In the genomic region with DNA sequence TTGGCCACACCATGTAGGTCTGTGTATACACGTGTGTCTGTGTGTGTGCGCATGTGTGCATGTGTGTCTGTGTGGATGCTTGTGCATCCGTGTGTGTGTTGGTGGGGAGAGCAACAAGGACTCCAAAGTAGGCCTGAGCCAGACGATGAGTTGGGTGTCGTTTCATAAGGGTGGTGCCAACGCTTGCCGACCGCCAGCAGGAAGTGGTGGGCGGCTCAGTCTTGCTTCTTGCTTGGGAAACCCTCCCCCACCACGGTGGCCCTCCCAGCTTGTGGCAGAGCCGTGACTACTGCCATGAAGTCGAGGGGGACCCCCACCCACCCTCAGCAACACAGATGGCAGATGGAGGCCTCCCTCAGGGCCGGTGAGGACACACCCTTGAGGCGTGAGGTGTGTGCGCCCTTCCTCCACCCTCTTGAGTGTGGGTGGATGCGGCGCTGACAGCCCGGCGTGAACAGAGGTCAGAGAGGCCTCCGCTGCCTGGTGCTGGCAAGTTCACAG, we compare ENCODE assay signal across 11 cellular contexts. TPM values are rescaled to one million over a fixed set of nuclear protein-coding genes. Genes with fewer than 3 reads are reported as not detected.
DNase-seq lines count a peak whose midpoint lies in the region; ATAC-seq lines count a peak whose summit lies in the region.
"Had no signal": no experiment of that assay in that cellular context is flagged by ENCODE, and none has a peak within 500 bp of the region (broad histone marks: within the 10 kb centered on the region; RNA-seq: fewer than 3 reads in every experiment).

No MANE protein-coding gene starts in this region.

- no peaks in the 10 kb centered on the region for H3K36me3 ChIP-seq in KOPT-K1 (ENCODE audit: insufficient read depth, low read length)

- DNase-seq in activated CD8-positive, alpha-beta memory T cell treated with anti-CD3 and anti-CD28 coated beads for 1 hour (ENCODE audit: extremely low read depth in 1 of 2, low read depth in 1 of 2): peak; percentile 72 to 75
- DNase-seq in effector memory CD8-positive, alpha-beta T cell: peak; percentile 88 to 89 (median 88)
- DNase-seq in stimulated activated CD8-positive, alpha-beta memory T cell treated with anti-CD3 and anti-CD28 coated beads, Interleukin-15, amount 100 ng/mL, for 24 hours (ENCODE audit: low read depth): peak; percentile 57
- DNase-seq in cerebellum (ENCODE audit: low spot score) (no peak), NCI-H748 treated with DMSO at 0.1 percent for 48 hours (lab: John Stamatoyannopoulos, UW) (no peak), iPS-NIHi7 (ENCODE audit: extremely low spot score) (no peak)
- DNase-seq: EL, mesenchymal stem cell had no signal

- H3K27ac ChIP-seq in KOPT-K1 (ENCODE audit: low read depth, low read length, poor library complexity, severe bottlenecking): peak overlapping the region; percentile 88
- H3K27ac ChIP-seq: KMS-11 had no signal

- peaks cover 23% of the 10 kb centered on the region for H3K36me3 Mint-ChIP-seq in effector memory CD8-positive, alpha-beta T cell (ENCODE audit: insufficient read depth)

- H3K4me1 Mint-ChIP-seq in effector memory CD8-positive, alpha-beta T cell (ENCODE audit: low read depth in 2 of 2): peaks cover 54 to 63% of the 10 kb centered on the region in 2 donors

- H3K9me3 Mint-ChIP-seq in effector memory CD8-positive, alpha-beta T cell: no peaks in the 10 kb centered on the region

- H3K27me3 Mint-ChIP-seq in effector memory CD8-positive, alpha-beta T cell: no peaks in the 10 kb centered on the region

- H3K9me3 ChIP-seq in KOPT-K1 (ENCODE audit: insufficient read depth, low read length, poor library complexity, severe bottlenecking): no peaks in the 10 kb centered on the region

- peak; percentile 90 for ATAC-seq in effector memory CD8-positive, alpha-beta T cell (replicated peaks)
- no peak for ATAC-seq in GM21717 (IDR thresholded peaks at IDR 0.05; ENCODE audit: unreplicated experiment)

- H3K4me3 Mint-ChIP-seq in effector memory CD8-positive, alpha-beta T cell: peak overlapping the region; percentile 72 to 85

- peak overlapping the region; percentile 93 to 96 for H3K27ac Mint-ChIP-seq in effector memory CD8-positive, alpha-beta T cell

RNA-seq across cellular contexts. Expression of gene SBK1, which starts 17.5 kb away (rescaled TPM):
- 28.1 TPM for total RNA-seq in cerebellum

RNA-seq across cellular contexts. Expression of gene NPIPB6, which starts 53.4 kb away (rescaled TPM):
- 3.0 TPM for total RNA-seq in cerebellum

Comparison
In these comparisons a context has a peak if more than half of its experiments do, and no peak if none do; other contexts are left out.
1. DNase-seq: peak in activated CD8-positive, alpha-beta memory T cell treated with anti-CD3 and anti-CD28 coated beads for 1 hour (2 of 2), effector memory CD8-positive, alpha-beta T cell (3 of 3) and stimulated activated CD8-positive, alpha-beta memory T cell treated with anti-CD3 and anti-CD28 coated beads, Interleukin-15, amount 100 ng/mL, for 24 hours (single experiment); none in cerebellum (single experiment), NCI-H748 treated with DMSO at 0.1 percent for 48 hours (single experiment) and iPS-NIHi7 (single experiment).